In the genomic region with DNA sequence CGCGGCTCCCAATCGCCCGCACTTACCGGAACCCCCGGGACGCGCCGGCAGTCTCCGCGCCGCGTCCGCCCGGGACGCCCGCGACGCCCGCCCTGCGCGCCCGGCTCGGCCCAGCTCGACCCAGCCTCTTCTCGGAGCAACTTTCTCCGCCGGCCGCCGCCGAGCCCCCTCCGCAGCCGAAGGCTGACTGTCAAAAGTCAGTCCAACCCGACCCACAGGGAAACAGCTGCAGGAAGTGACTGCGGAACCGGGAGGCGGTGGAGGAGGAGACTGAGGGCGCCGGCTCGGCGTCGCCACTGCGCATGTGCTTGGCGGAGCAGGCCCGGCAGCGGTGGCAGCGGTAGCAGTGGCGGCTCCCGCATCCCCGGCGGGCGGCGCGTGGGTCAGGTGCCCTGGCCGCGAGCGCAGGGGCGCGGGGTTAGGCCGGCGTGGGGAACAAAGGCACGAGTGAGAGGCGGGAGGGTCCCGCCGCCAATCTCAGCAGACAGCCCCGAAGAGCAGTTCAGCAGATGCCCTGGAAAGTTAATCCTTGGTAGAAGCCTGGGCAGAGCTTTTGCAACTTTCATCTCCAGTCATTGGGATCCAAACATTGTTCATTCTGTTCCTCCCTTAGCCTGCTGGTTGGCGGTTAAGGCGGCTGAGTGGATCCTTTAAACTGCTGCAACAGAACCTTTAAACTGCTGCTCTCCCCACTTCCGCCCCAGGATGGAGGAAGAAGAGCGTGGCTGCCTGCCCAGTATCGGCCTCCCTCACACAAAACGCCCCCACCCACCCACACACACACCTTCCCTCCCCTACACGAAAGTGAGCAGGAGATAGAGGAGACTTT, we compare ENCODE assay signal across 1 cellular context.
TF ChIP-seq lines count a peak whose summit lies in the region.

A gene with protein sequence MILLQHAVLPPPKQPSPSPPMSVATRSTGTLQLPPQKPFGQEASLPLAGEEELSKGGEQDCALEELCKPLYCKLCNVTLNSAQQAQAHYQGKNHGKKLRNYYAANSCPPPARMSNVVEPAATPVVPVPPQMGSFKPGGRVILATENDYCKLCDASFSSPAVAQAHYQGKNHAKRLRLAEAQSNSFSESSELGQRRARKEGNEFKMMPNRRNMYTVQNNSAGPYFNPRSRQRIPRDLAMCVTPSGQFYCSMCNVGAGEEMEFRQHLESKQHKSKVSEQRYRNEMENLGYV (minus strand): TSS at position 241 of the 829 bp plus-strand sequence. CDS start 4,057 bp downstream, outside the sequence.

TF ChIP-seq in HepG2, 621 proteins besides CTCF, POLR2A, EP300 and RAD21 (continued from another document and continues in another):
- TF ChIP-seq, protein P1, sequence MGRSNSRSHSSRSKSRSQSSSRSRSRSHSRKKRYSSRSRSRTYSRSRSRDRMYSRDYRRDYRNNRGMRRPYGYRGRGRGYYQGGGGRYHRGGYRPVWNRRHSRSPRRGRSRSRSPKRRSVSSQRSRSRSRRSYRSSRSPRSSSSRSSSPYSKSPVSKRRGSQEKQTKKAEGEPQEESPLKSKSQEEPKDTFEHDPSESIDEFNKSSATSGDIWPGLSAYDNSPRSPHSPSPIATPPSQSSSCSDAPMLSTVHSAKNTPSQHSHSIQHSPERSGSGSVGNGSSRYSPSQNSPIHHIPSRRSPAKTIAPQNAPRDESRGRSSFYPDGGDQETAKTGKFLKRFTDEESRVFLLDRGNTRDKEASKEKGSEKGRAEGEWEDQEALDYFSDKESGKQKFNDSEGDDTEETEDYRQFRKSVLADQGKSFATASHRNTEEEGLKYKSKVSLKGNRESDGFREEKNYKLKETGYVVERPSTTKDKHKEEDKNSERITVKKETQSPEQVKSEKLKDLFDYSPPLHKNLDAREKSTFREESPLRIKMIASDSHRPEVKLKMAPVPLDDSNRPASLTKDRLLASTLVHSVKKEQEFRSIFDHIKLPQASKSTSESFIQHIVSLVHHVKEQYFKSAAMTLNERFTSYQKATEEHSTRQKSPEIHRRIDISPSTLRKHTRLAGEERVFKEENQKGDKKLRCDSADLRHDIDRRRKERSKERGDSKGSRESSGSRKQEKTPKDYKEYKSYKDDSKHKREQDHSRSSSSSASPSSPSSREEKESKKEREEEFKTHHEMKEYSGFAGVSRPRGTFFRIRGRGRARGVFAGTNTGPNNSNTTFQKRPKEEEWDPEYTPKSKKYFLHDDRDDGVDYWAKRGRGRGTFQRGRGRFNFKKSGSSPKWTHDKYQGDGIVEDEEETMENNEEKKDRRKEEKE (IDR thresholded peaks at IDR 0.05): no peak
- TF ChIP-seq NFIC (IDR thresholded peaks at IDR 0.05; ENCODE audit: low read length) (no peak), TBP (CRISPR knock-in tag; IDR thresholded peaks at IDR 0.05) (no peak), ZFP1 (CRISPR knock-in tag; IDR thresholded peaks at IDR 0.05) (no peak), MAF1 (CRISPR knock-in tag; IDR thresholded peaks at IDR 0.05; ENCODE audit: borderline replicate concordance) (no peak), ZNF282 (IDR thresholded peaks at IDR 0.05; ENCODE audit: partially characterized antibody) (no peak), RFXAP (CRISPR knock-in tag; IDR thresholded peaks at IDR 0.05; ENCODE audit: borderline replicate concordance) (0 out of 2 replicates have a peak, but pooled peaks have one; percentile 38), ZBTB20 (CRISPR knock-in tag; IDR thresholded peaks at IDR 0.05; ENCODE audit: borderline replicate concordance, low read depth) (no peak), ZMYM2 (CRISPR knock-in tag; IDR thresholded peaks at IDR 0.05) (no peak), ZNF672 (CRISPR knock-in tag; IDR thresholded peaks at IDR 0.05) (no peak), ZNF530 (CRISPR knock-in tag; IDR thresholded peaks at IDR 0.05; ENCODE audit: low read depth) (no peak), ZNF841 (CRISPR knock-in tag; IDR thresholded peaks at IDR 0.05; ENCODE audit: borderline replicate concordance) (0 out of 2 replicates have a peak, but pooled peaks have one; percentile 20), NR1H2 (CRISPR knock-in tag; IDR thresholded peaks at IDR 0.05; ENCODE audit: borderline replicate concordance, low read depth) (no peak)
- TF ChIP-seq, protein P2, sequence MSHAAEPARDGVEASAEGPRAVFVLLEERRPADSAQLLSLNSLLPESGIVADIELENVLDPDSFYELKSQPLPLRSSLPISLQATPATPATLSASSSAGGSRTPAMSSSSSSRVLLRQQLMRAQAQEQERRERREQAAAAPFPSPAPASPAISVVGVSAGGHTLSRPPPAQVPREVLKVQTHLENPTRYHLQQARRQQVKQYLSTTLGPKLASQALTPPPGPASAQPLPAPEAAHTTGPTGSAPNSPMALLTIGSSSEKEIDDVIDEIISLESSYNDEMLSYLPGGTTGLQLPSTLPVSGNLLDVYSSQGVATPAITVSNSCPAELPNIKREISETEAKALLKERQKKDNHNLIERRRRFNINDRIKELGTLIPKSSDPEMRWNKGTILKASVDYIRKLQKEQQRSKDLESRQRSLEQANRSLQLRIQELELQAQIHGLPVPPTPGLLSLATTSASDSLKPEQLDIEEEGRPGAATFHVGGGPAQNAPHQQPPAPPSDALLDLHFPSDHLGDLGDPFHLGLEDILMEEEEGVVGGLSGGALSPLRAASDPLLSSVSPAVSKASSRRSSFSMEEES (CRISPR knock-in tag; IDR thresholded peaks at IDR 0.05): peak; percentile 37; the same call in 1 of the 2 replicates
- TF ChIP-seq, protein P3, sequence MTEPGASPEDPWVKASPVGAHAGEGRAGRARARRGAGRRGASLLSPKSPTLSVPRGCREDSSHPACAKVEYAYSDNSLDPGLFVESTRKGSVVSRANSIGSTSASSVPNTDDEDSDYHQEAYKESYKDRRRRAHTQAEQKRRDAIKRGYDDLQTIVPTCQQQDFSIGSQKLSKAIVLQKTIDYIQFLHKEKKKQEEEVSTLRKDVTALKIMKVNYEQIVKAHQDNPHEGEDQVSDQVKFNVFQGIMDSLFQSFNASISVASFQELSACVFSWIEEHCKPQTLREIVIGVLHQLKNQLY (CRISPR knock-in tag; IDR thresholded peaks at IDR 0.05): no peak
- TF ChIP-seq, protein P4, sequence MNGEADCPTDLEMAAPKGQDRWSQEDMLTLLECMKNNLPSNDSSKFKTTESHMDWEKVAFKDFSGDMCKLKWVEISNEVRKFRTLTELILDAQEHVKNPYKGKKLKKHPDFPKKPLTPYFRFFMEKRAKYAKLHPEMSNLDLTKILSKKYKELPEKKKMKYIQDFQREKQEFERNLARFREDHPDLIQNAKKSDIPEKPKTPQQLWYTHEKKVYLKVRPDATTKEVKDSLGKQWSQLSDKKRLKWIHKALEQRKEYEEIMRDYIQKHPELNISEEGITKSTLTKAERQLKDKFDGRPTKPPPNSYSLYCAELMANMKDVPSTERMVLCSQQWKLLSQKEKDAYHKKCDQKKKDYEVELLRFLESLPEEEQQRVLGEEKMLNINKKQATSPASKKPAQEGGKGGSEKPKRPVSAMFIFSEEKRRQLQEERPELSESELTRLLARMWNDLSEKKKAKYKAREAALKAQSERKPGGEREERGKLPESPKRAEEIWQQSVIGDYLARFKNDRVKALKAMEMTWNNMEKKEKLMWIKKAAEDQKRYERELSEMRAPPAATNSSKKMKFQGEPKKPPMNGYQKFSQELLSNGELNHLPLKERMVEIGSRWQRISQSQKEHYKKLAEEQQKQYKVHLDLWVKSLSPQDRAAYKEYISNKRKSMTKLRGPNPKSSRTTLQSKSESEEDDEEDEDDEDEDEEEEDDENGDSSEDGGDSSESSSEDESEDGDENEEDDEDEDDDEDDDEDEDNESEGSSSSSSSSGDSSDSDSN (CRISPR knock-in tag; IDR thresholded peaks at IDR 0.05): peak; percentile 81; the same call in 1 of the 2 replicates
- TF ChIP-seq, protein P5, sequence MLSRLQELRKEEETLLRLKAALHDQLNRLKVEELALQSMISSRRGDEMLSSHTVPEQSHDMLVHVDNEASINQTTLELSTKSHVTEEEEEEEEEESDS (CRISPR knock-in tag; IDR thresholded peaks at IDR 0.05; ENCODE audit: borderline replicate concordance): no peak
- TF ChIP-seq, protein P6, sequence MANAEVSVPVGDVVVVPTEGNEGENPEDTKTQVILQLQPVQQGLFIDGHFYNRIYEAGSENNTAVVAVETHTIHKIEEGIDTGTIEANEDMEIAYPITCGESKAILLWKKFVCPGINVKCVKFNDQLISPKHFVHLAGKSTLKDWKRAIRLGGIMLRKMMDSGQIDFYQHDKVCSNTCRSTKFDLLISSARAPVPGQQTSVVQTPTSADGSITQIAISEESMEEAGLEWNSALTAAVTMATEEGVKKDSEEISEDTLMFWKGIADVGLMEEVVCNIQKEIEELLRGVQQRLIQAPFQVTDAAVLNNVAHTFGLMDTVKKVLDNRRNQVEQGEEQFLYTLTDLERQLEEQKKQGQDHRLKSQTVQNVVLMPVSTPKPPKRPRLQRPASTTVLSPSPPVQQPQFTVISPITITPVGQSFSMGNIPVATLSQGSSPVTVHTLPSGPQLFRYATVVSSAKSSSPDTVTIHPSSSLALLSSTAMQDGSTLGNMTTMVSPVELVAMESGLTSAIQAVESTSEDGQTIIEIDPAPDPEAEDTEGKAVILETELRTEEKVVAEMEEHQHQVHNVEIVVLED (CRISPR knock-in tag; IDR thresholded peaks at IDR 0.05; ENCODE audit: borderline replicate concordance): no peak
- TF ChIP-seq, protein P7, sequence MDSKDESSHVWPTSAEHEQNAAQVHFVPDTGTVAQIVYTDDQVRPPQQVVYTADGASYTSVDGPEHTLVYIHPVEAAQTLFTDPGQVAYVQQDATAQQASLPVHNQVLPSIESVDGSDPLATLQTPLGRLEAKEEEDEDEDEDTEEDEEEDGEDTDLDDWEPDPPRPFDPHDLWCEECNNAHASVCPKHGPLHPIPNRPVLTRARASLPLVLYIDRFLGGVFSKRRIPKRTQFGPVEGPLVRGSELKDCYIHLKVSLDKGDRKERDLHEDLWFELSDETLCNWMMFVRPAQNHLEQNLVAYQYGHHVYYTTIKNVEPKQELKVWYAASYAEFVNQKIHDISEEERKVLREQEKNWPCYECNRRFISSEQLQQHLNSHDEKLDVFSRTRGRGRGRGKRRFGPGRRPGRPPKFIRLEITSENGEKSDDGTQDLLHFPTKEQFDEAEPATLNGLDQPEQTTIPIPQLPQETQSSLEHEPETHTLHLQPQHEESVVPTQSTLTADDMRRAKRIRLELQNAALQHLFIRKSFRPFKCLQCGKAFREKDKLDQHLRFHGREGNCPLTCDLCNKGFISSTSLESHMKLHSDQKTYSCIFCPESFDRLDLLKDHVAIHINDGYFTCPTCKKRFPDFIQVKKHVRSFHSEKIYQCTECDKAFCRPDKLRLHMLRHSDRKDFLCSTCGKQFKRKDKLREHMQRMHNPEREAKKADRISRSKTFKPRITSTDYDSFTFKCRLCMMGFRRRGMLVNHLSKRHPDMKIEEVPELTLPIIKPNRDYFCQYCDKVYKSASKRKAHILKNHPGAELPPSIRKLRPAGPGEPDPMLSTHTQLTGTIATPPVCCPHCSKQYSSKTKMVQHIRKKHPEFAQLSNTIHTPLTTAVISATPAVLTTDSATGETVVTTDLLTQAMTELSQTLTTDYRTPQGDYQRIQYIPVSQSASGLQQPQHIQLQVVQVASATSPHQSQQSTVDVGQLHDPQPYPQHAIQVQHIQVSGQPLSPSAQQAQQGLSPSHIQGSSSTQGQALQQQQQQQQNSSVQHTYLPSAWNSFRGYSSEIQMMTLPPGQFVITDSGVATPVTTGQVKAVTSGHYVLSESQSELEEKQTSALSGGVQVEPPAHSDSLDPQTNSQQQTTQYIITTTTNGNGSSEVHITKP (CRISPR knock-in tag; IDR thresholded peaks at IDR 0.05; ENCODE audit: low read depth): no peak
- TF ChIP-seq, protein P8, sequence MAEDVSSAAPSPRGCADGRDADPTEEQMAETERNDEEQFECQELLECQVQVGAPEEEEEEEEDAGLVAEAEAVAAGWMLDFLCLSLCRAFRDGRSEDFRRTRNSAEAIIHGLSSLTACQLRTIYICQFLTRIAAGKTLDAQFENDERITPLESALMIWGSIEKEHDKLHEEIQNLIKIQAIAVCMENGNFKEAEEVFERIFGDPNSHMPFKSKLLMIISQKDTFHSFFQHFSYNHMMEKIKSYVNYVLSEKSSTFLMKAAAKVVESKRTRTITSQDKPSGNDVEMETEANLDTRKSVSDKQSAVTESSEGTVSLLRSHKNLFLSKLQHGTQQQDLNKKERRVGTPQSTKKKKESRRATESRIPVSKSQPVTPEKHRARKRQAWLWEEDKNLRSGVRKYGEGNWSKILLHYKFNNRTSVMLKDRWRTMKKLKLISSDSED (CRISPR knock-in tag; IDR thresholded peaks at IDR 0.05): no peak
- TF ChIP-seq, protein P9, sequence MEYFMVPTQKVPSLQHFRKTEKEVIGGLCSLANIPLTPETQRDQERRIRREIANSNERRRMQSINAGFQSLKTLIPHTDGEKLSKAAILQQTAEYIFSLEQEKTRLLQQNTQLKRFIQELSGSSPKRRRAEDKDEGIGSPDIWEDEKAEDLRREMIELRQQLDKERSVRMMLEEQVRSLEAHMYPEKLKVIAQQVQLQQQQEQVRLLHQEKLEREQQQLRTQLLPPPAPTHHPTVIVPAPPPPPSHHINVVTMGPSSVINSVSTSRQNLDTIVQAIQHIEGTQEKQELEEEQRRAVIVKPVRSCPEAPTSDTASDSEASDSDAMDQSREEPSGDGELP (IDR thresholded peaks at IDR 0.05; ENCODE audit: borderline replicate concordance, low read depth): peak; percentile 96
